Comparison of ENCODE assay signal across 7 cellular contexts in genomic region chr22:48482771-48483170, GRCh38.
"Had no signal": no experiment of that assay in that cellular context is flagged by ENCODE, and none has a peak within 500 bp of the region (broad histone marks: within the 10 kb centered on the region; RNA-seq: fewer than 3 reads in every experiment).

No MANE protein-coding gene starts in this region.

- H3K36me3 Mint-ChIP-seq: IgD-negative memory B cell had no signal

- H3K4me1 Mint-ChIP-seq: IgD-negative memory B cell had no signal

- H3K9ac ChIP-seq: GM23248 had no signal

- H3K27ac ChIP-seq: GM23248 had no signal

- FAIRE-seq: H54, HTR-8/SVneo had no signal

- DNase-seq: GM23248, GOT3, H9, HCEC 1CT had no signal

- H3K4me3 ChIP-seq: GM23248 had no signal

- H3K27ac Mint-ChIP-seq: H9, IgD-negative memory B cell had no signal

- H3K4me3 Mint-ChIP-seq: H9, IgD-negative memory B cell had no signal

- H3K9me3 Mint-ChIP-seq: H9 had no signal

- H2AFZ ChIP-seq: GM23248 had no signal
